28 cellular contexts compared by ENCODE assay signal in genomic region chrX:82742351-82742750, GRCh38.
"Had no signal": no experiment of that assay in that cellular context is flagged by ENCODE, and none has a peak within 500 bp of the region (broad histone marks: within the 10 kb centered on the region; RNA-seq: fewer than 3 reads in every experiment).

No MANE protein-coding gene starts in this region.

- DNase-seq: activated CD4-positive, alpha-beta memory T cell treated with anti-CD3 and anti-CD28 coated beads for 36 hours; activated CD4-positive, alpha-beta T cell treated with anti-CD3 and anti-CD28 coated beads for 48 hours; activated CD8-positive, alpha-beta memory T cell treated with anti-CD3 and anti-CD28 coated beads, Interleukin-2, amount 50 U/mL, for 48 hours; activated gamma-delta T cell; activated naive CD4-positive, alpha-beta T cell treated with anti-CD3 and anti-CD28 coated beads, Interleukin-2, amount 10 ng/mL, durations not matched to agents 7 days and 5 days; activated naive CD8-positive, alpha-beta T cell treated with anti-CD3 and anti-CD28 coated beads, Interleukin-2, amount 10 ng/mL, durations not matched to agents 7 days and 5 days; activated T-cell treated with anti-CD3 and anti-CD28 coated beads, Interleukin-2, amount 50 U/mL, for 24 hours; dorsolateral prefrontal cortex; effector memory CD4-positive, alpha-beta T cell; erythroblast; hippocampal formation; left colon; natural killer cell; posterior cingulate gyrus; right lobe of liver; stimulated activated CD4-positive, alpha-beta T cell treated with anti-CD3 and anti-CD28 coated beads, Interleukin-4, amount 100 ng/mL, for 1 hour; T-helper 9 cell; uterus had no signal

- H3K36me3 ChIP-seq: ascending aorta, cardiac muscle cell, gastroesophageal sphincter, right lobe of liver, thoracic aorta, uterus had no signal

- H3K4me1 ChIP-seq: ascending aorta, gastroesophageal sphincter, right lobe of liver, uterus had no signal

- ATAC-seq: activated CD4-positive, CD25-positive, alpha-beta regulatory T cell treated with anti-CD3 and anti-CD28 coated beads, Interleukin-2, amount 50 U/mL, for 24 hours; gastroesophageal sphincter; left colon; natural killer cell; right lobe of liver had no signal

- H3K4me3 ChIP-seq: ascending aorta, cardiac muscle cell, coronary artery, dorsolateral prefrontal cortex, gastroesophageal sphincter, right lobe of liver, thoracic aorta, uterus had no signal

- H3K27me3 Mint-ChIP-seq: activated CD4-positive, alpha-beta memory T cell treated with anti-CD3 and anti-CD28 coated beads for 36 hours; activated naive CD4-positive, alpha-beta T cell treated with anti-CD3 and anti-CD28 coated beads, Interleukin-2, amount 10 ng/mL, durations not matched to agents 7 days and 5 days; activated naive CD8-positive, alpha-beta T cell treated with anti-CD3 and anti-CD28 coated beads, Interleukin-2, amount 10 ng/mL, durations not matched to agents 7 days and 5 days; activated T-cell treated with anti-CD3 and anti-CD28 coated beads, Interleukin-2, amount 50 U/mL, for 24 hours; stimulated activated naive CD8-positive, alpha-beta T cell treated with anti-CD3 and anti-CD28 coated beads, Interleukin-15, Interleukin-2, amounts not matched to agents 100 ng/mL and 50 ng/mL, for 24 hours; type B pancreatic cell had no signal

- H3K4me1 Mint-ChIP-seq: activated naive CD4-positive, alpha-beta T cell treated with anti-CD3 and anti-CD28 coated beads, Interleukin-2, amount 10 ng/mL, durations not matched to agents 7 days and 5 days; activated naive CD8-positive, alpha-beta T cell treated with anti-CD3 and anti-CD28 coated beads, Interleukin-2, amount 10 ng/mL, durations not matched to agents 7 days and 5 days; brain; natural killer cell had no signal

- H3K36me3 Mint-ChIP-seq: activated CD4-positive, alpha-beta memory T cell treated with anti-CD3 and anti-CD28 coated beads for 36 hours; activated naive CD4-positive, alpha-beta T cell treated with anti-CD3 and anti-CD28 coated beads, Interleukin-2, amount 10 ng/mL, durations not matched to agents 7 days and 5 days; activated naive CD8-positive, alpha-beta T cell treated with anti-CD3 and anti-CD28 coated beads, Interleukin-2, amount 10 ng/mL, durations not matched to agents 7 days and 5 days; brain; natural killer cell; type B pancreatic cell had no signal

- H3K4me3 Mint-ChIP-seq: activated CD4-positive, alpha-beta memory T cell treated with anti-CD3 and anti-CD28 coated beads for 36 hours; activated naive CD4-positive, alpha-beta T cell treated with anti-CD3 and anti-CD28 coated beads, Interleukin-2, amount 10 ng/mL, durations not matched to agents 7 days and 5 days; activated naive CD8-positive, alpha-beta T cell treated with anti-CD3 and anti-CD28 coated beads, Interleukin-2, amount 10 ng/mL, durations not matched to agents 7 days and 5 days; activated T-cell treated with anti-CD3 and anti-CD28 coated beads, Interleukin-2, amount 50 U/mL, for 24 hours; brain; natural killer cell; stimulated activated naive CD8-positive, alpha-beta T cell treated with anti-CD3 and anti-CD28 coated beads, Interleukin-15, Interleukin-2, amounts not matched to agents 100 ng/mL and 50 ng/mL, for 24 hours; type B pancreatic cell had no signal

- H3K27ac ChIP-seq: ascending aorta, cardiac muscle cell, coronary artery, dorsolateral prefrontal cortex, gastroesophageal sphincter, right lobe of liver, thoracic aorta, uterus, VCaP had no signal

- H3K27me3 ChIP-seq: ascending aorta, cardiac muscle cell, gastroesophageal sphincter, right lobe of liver, uterus had no signal

- H3K9me3 ChIP-seq: ascending aorta, gastroesophageal sphincter, right lobe of liver, thoracic aorta, uterus had no signal

- H3K27ac Mint-ChIP-seq: activated CD4-positive, alpha-beta memory T cell treated with anti-CD3 and anti-CD28 coated beads for 36 hours; activated naive CD4-positive, alpha-beta T cell treated with anti-CD3 and anti-CD28 coated beads, Interleukin-2, amount 10 ng/mL, durations not matched to agents 7 days and 5 days; activated naive CD8-positive, alpha-beta T cell treated with anti-CD3 and anti-CD28 coated beads, Interleukin-2, amount 10 ng/mL, durations not matched to agents 7 days and 5 days; activated T-cell treated with anti-CD3 and anti-CD28 coated beads, Interleukin-2, amount 50 U/mL, for 24 hours; brain; natural killer cell; stimulated activated naive CD8-positive, alpha-beta T cell treated with anti-CD3 and anti-CD28 coated beads, Interleukin-15, Interleukin-2, amounts not matched to agents 100 ng/mL and 50 ng/mL, for 24 hours; type B pancreatic cell had no signal

- H3K9me3 Mint-ChIP-seq: activated CD4-positive, alpha-beta memory T cell treated with anti-CD3 and anti-CD28 coated beads for 36 hours; activated naive CD4-positive, alpha-beta T cell treated with anti-CD3 and anti-CD28 coated beads, Interleukin-2, amount 10 ng/mL, durations not matched to agents 7 days and 5 days; activated naive CD8-positive, alpha-beta T cell treated with anti-CD3 and anti-CD28 coated beads, Interleukin-2, amount 10 ng/mL, durations not matched to agents 7 days and 5 days; activated T-cell treated with anti-CD3 and anti-CD28 coated beads, Interleukin-2, amount 50 U/mL, for 24 hours; brain; stimulated activated naive CD8-positive, alpha-beta T cell treated with anti-CD3 and anti-CD28 coated beads, Interleukin-15, Interleukin-2, amounts not matched to agents 100 ng/mL and 50 ng/mL, for 24 hours; type B pancreatic cell had no signal
